ENCODE assay signal across 8 cellular contexts in genomic region chr10:42754155-42755027, GRCh38. TPM values are rescaled to one million over a fixed set of nuclear protein-coding genes. Genes with fewer than 3 reads are reported as not detected.
DNase-seq lines count a peak whose midpoint lies in the region; ATAC-seq and TF ChIP-seq lines count a peak whose summit lies in the region.

No MANE protein-coding gene starts in this region.

- no peaks in the 10 kb centered on the region for H3K9me2 ChIP-seq in Karpas-422 (replicated peaks; ENCODE audit: insufficient read depth, low read length)

- no peak overlapping the region for H2AFZ ChIP-seq in Karpas-422 (ENCODE audit: low read length)

- H3K4me1 Mint-ChIP-seq in naive B cell = peaks cover 5 to 20% (median 20%) of the 10 kb centered on the region in 3 donors

- H3K9me3 ChIP-seq in vagina = no peaks in the 10 kb centered on the region
- no peaks in the 10 kb centered on the region for H3K9me3 ChIP-seq in Karpas-422 (ENCODE audit: low read length)

- H3K9ac ChIP-seq in Karpas-422 (ENCODE audit: low read length) = no peak overlapping the region

- peaks cover 35% of the 10 kb centered on the region for H3K4me1 ChIP-seq in vagina
- no peaks in the 10 kb centered on the region for H3K4me1 ChIP-seq in Karpas-422 (ENCODE audit: low read length)

- TF ChIP-seq CTCF in epithelial cell of esophagus (IDR thresholded peaks at IDR 0.05; ENCODE audit: insufficient read depth, low read depth, low read length, missing control alignments) (no peak), vagina (IDR thresholded peaks at IDR 0.05) (no peak)

- peak; percentile 15 for DNase-seq in activated T-cell treated with anti-CD3 and anti-CD28 coated beads for 1 hour (ENCODE audit: low read depth)
- DNase-seq in activated T-cell treated with anti-CD3 and anti-CD28 coated beads for 4 hours = no peak
- DNase-seq in activated CD4-positive, alpha-beta T cell treated with anti-CD3 and anti-CD28 coated beads, Interleukin-2, amount 50 U/mL, for 4 hours = peak; percentile 3 to 17
- peak; percentile 21 for DNase-seq in epithelial cell of esophagus (ENCODE audit: low read depth)
- DNase-seq in naive B cell = peak; percentile 8
- no peak for DNase-seq in vagina (ENCODE audit: extremely low spot score in 2 of 2)
- no peak for DNase-seq in effector CD4-positive, alpha-beta T cell
- DNase-seq in Karpas-422 = no peak

- H3K27ac Mint-ChIP-seq in naive B cell = no peak overlapping the region

- no peak overlapping the region for H3K4me2 ChIP-seq in Karpas-422 (ENCODE audit: low read depth, low read length, poor library complexity, severe bottlenecking)

- H3K36me3 Mint-ChIP-seq in naive B cell = peaks cover 0 to 5% of the 10 kb centered on the region in 2 donors

- no peaks in the 10 kb centered on the region for H3K79me2 ChIP-seq in Karpas-422 (ENCODE audit: low read length)

- H3K27ac ChIP-seq in vagina (peak overlapping the region; percentile 69), Karpas-422 (ENCODE audit: low read length) (no peak overlapping the region)

- peak; percentile 55 to 64 for ATAC-seq in naive B cell (ENCODE audit: low read depth in 2 of 2)

- H3K36me3 ChIP-seq in vagina (no peaks in the 10 kb centered on the region), Karpas-422 (ENCODE audit: insufficient read depth, low read length) (no peaks in the 10 kb centered on the region)

- no peaks in the 10 kb centered on the region for H4K20me1 ChIP-seq in Karpas-422 (ENCODE audit: insufficient read depth, low read depth, low read length)

- TF ChIP-seq POLR2A in vagina (IDR thresholded peaks at IDR 0.05) = no peak

- no peaks in the 10 kb centered on the region for H3K27me3 ChIP-seq in vagina
- H3K27me3 ChIP-seq in Karpas-422 (ENCODE audit: low read length) = no peaks in the 10 kb centered on the region

- H3K27me3 Mint-ChIP-seq in naive B cell = peaks cover 42 to 86% (median 66%) of the 10 kb centered on the region in 3 donors

- peaks cover 0 to 5% (median 0%) of the 10 kb centered on the region in 7 donors for H3K9me3 Mint-ChIP-seq in naive B cell

- H3K4me3 ChIP-seq in epithelial cell of esophagus (ENCODE audit: low read length) = peak overlapping the region; percentile 45
- H3K4me3 ChIP-seq in vagina = peak overlapping the region; percentile 51 to 55
- no peak overlapping the region for H3K4me3 ChIP-seq in Karpas-422 (ENCODE audit: low read length)

- intact Hi-C loops in vagina (cut with DNase I) = loop anchor here (10.0 kb wide), 1 partner anchor 350 kb away; no protein-coding TSS in a partner anchor

- H3K4me3 Mint-ChIP-seq in naive B cell = peak overlapping the region; percentile 86 to 91 (median 89)

RNA-seq across cellular contexts. Expression of gene BMS1, which starts 28.2 kb away (rescaled TPM):
- polyA plus RNA-seq in naive B cell (ENCODE audit: low read depth in 6 of 6) = 10 to 100 TPM in 3 of 6 donors, 1 to 10 TPM in 3; 4.4 to 14.2 (median 9.7) TPM
- total RNA-seq in vagina = 12.0 TPM
- total RNA-seq in Karpas-422 (2014; rRNA removed; shearing (Covaris generic); ENCODE audit: low replicate concordance) = 9.7 and 12.1 TPM in 2 replicates

Comparison
In these comparisons a context has a peak if more than half of its experiments do, and no peak if none do; other contexts are left out.
1. DNase-seq: peak in activated T-cell treated with anti-CD3 and anti-CD28 coated beads for 1 hour (single experiment), activated CD4-positive, alpha-beta T cell treated with anti-CD3 and anti-CD28 coated beads, Interleukin-2, amount 50 U/mL, for 4 hours (2 of 2), epithelial cell of esophagus (single experiment) and naive B cell (single experiment); none in activated T-cell treated with anti-CD3 and anti-CD28 coated beads for 4 hours (single experiment), vagina (0 of 2), effector CD4-positive, alpha-beta T cell (single experiment) and Karpas-422 (single experiment).